1 cellular context compared by ENCODE assay signal in the genomic region with DNA sequence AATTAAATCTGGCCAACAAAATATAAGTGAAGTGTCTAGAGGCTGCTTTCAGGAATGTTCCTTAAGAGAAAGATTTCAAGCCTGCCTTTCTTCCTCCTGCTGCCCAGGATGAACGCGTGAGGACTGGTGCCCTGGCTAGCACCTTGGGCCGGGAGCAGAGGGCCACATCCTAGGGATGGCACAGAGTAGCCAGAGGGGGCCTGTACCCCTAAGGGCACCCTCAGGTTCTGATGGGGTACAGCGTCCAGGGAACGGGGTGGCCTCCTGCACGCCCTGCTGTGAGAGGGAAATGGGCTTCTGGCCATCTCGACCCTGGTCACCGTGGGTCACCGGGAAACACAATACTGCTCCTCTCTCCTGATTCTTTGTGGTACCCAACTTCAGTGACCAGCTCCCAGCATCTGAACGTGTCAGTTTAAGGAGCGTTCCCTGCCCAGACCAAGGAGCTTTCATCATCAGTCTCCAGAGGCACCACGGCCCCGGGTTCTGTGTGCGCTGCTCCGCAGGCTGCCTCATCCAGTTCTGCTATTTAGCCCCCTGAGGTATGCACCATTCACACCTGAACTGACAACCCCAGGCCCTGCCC.
TF ChIP-seq lines count a peak whose summit lies in the region.

No MANE protein-coding gene starts in this region.

TF ChIP-seq in SK-N-SH, 30 proteins besides CTCF, POLR2A, EP300 and RAD21 (continued from another document):
- TF ChIP-seq, protein P1, sequence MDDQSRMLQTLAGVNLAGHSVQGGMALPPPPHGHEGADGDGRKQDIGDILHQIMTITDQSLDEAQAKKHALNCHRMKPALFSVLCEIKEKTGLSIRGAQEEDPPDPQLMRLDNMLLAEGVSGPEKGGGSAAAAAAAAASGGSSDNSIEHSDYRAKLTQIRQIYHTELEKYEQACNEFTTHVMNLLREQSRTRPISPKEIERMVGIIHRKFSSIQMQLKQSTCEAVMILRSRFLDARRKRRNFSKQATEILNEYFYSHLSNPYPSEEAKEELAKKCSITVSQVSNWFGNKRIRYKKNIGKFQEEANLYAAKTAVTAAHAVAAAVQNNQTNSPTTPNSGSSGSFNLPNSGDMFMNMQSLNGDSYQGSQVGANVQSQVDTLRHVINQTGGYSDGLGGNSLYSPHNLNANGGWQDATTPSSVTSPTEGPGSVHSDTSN (IDR thresholded peaks at IDR 0.05): no peak
- TF ChIP-seq TCF12 (IDR thresholded peaks at IDR 0.05): no peak
- TF ChIP-seq FOXM1 (IDR thresholded peaks at IDR 0.05; ENCODE audit: low read depth): no peak
- no peak for TF ChIP-seq MAX (IDR thresholded peaks at IDR 0.05; ENCODE audit: low read depth)
- TF ChIP-seq EZH2phosphoT487 (IDR thresholded peaks at IDR 0.05; ENCODE audit: borderline replicate concordance, low read depth): no peak
- TF ChIP-seq GATA2 (CRISPR knock-in tag; IDR thresholded peaks at IDR 0.05): no peak
- TF ChIP-seq TAF1 (IDR thresholded peaks at IDR 0.05; ENCODE audit: borderline replicate concordance, low read depth, low read length): no peak
